Comparison of ENCODE assay signal across 32 cellular contexts in the genomic region with DNA sequence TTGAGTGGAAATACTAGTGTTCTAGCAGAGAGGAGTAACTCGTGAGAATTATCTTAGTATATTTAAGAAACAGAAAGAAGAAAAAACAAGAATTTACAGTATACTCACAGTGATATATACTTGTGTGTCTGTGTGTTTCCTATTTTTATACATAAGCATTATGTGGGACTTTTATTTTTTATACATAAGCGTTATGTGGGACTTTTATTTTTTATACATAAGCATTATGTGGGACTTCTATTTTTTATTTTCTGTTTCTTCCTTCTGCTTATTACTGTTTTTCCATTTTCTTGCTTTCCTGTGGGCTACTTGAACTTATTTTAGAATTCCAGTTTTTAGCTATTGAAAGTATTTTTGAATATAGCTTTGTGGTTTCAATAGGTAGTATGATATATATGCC.
"Had no signal": no experiment of that assay in that cellular context is flagged by ENCODE, and none has a peak within 500 bp of the region (broad histone marks: within the 10 kb centered on the region; RNA-seq: fewer than 3 reads in every experiment).

No MANE protein-coding gene starts in this region.

- H3K36me3 ChIP-seq: ascending aorta, cardiac muscle cell had no signal

- H3K4me1 ChIP-seq: ascending aorta had no signal

- DNase-seq: activated B cell treated with CpG ODN at 0.5 μM for 24 hours; activated CD4-positive, alpha-beta memory T cell treated with anti-CD3 and anti-CD28 coated beads for 36 hours; activated CD4-positive, alpha-beta T cell treated with anti-CD3 and anti-CD28 coated beads for 4 hours; activated CD4-positive, alpha-beta T cell treated with anti-CD3 and anti-CD28 coated beads, Interleukin-2, amount 10 ng/mL, durations not matched to agents 24 days and 14 days; activated CD4-positive, alpha-beta T cell treated with anti-CD3 and anti-CD28 coated beads, Interleukin-2, amount 50 U/mL, for 1 hour; activated CD4-positive, alpha-beta T cell treated with anti-CD3 and anti-CD28 coated beads, Interleukin-2, amount 50 U/mL, for 4 hours; activated CD4-positive, CD25-positive, alpha-beta regulatory T cell treated with anti-CD3 and anti-CD28 coated beads, Interleukin-2, amount 50 U/mL, for 72 hours; activated CD8-positive, alpha-beta memory T cell treated with anti-CD3 and anti-CD28 coated beads, Interleukin-2, amount 50 U/mL, for 4 hours; activated CD8-positive, alpha-beta T cell treated with anti-CD3 and anti-CD28 coated beads for 36 hours; activated effector memory CD4-positive, alpha-beta T cell treated with anti-CD3 and anti-CD28 coated beads, Interleukin-2, amount 50 U/mL, for 16 hours; activated gamma-delta T cell treated with Interleukin-2 at 50 U/mL for 16 hours; activated naive CD4-positive, alpha-beta T cell; activated naive CD4-positive, alpha-beta T cell treated with anti-CD3 and anti-CD28 coated beads for 36 hours; activated naive CD4-positive, alpha-beta T cell treated with anti-CD3 and anti-CD28 coated beads, Interleukin-2, amount 50 U/mL, for 16 hours; activated naive CD8-positive, alpha-beta T cell treated with anti-CD3 and anti-CD28 coated beads for 36 hours; activated T-cell treated with anti-CD3 and anti-CD28 coated beads for 4 hours; activated T-cell treated with anti-CD3 and anti-CD28 coated beads, Interleukin-2, amount 50 U/mL, for 1 hour; activated T-cell treated with anti-CD3 and anti-CD28 coated beads, Interleukin-2, amount 50 U/mL, for 4 hours; activated T-cell treated with anti-CD3 and anti-CD28 coated beads, Interleukin-2, amount 50 U/mL, for 72 hours; amygdala; anterior cingulate cortex; caudate nucleus; cerebellar nuclear complex; T-helper 2 cell; T-helper 9 cell had no signal

- H3K27ac ChIP-seq: ascending aorta, cardiac muscle cell, VCaP had no signal

- ATAC-seq: activated CD8-positive, alpha-beta T cell treated with anti-CD3 and anti-CD28 coated beads for 36 hours; activated naive CD4-positive, alpha-beta T cell treated with anti-CD3 and anti-CD28 coated beads, Interleukin-2, amount 50 U/mL, for 72 hours; activated T-cell treated with anti-CD3 and anti-CD28 coated beads, Interleukin-2, amount 50 U/mL, for 4 hours; activated T-cell treated with anti-CD3 and anti-CD28 coated beads, Interleukin-2, amount 50 U/mL, for 72 hours; activated T-helper 17 cell treated with anti-CD3 and anti-CD28 coated beads, Interleukin-2, amount 50 U/mL, for 72 hours had no signal

- FAIRE-seq: bronchial epithelial cell, TTC549 had no signal

- H3K4me3 ChIP-seq: ascending aorta, cardiac muscle cell had no signal

- H3K27me3 ChIP-seq: ascending aorta, cardiac muscle cell had no signal
